Comparison of ENCODE assay signal across 16 cellular contexts in the genomic region with DNA sequence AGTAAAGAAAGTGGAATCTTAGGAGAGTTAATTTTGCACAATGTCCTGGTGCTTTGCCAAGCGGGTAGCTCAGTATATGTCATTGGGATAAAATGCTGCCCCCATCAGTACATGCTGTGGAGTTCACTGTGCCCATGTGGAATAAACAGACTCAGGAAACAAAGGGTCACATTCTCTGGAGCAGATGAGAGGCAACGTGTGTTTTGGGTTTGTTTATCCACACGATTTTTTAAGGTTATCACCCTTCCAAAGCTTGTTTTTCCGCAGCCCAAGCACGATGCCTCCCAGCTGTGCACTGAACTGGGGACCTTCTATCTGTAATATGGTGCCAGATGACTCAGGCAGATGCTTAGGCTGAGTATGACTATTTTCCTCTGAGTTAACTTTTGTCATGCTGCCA. TPM values are rescaled to one million over a fixed set of nuclear protein-coding genes. Genes with fewer than 3 reads are reported as not detected.
DNase-seq lines count a peak whose midpoint lies in the region; ATAC-seq and TF ChIP-seq lines count a peak whose summit lies in the region.
"Had no signal": no experiment of that assay in that cellular context is flagged by ENCODE, and none has a peak within 500 bp of the region (broad histone marks: within the 10 kb centered on the region; RNA-seq: fewer than 3 reads in every experiment).

No MANE protein-coding gene starts in this region.

- no peak for TF ChIP-seq EP300 in SK-N-SH (IDR thresholded peaks at IDR 0.05; ENCODE audit: borderline replicate concordance in 1 of 2, low read depth in 1 of 2, low read length in 1 of 2)

- no peak overlapping the region for H3K27ac Mint-ChIP-seq in GM23338
- H3K27ac Mint-ChIP-seq: activated naive CD4-positive, alpha-beta T cell treated with anti-CD3 and anti-CD28 coated beads, Interleukin-2, amount 50 U/mL, for 24 hours had no signal

- no peak overlapping the region for H3K18ac ChIP-seq in mesendoderm (ENCODE audit: low read length)

- POLR2A ChIA-PET in SK-N-SH (lab: Yijun Ruan, JAX): no interaction called here

- no peak overlapping the region for H3K23ac ChIP-seq in mesendoderm (ENCODE audit: low read length)

- CTCF ChIA-PET in SK-N-SH (lab: Yijun Ruan, JAX): no interaction called here

- no peaks in the 10 kb centered on the region for H3K79me1 ChIP-seq in mesendoderm (ENCODE audit: low read length)

- H3K36me3 Mint-ChIP-seq in GM23338 (ENCODE audit: low read depth): no peaks in the 10 kb centered on the region
- H3K36me3 Mint-ChIP-seq: activated naive CD4-positive, alpha-beta T cell treated with anti-CD3 and anti-CD28 coated beads, Interleukin-2, amount 50 U/mL, for 24 hours had no signal

- H3K27me3 Mint-ChIP-seq in GM23338 (ENCODE audit: insufficient read depth, low read depth, poor library complexity): no peaks in the 10 kb centered on the region

- H3K4me3 Mint-ChIP-seq in GM23338: no peak overlapping the region
- H3K4me3 Mint-ChIP-seq: activated naive CD4-positive, alpha-beta T cell treated with anti-CD3 and anti-CD28 coated beads, Interleukin-2, amount 50 U/mL, for 24 hours had no signal

- H3K4me2 ChIP-seq in GM23338 (no peak overlapping the region), mesendoderm (ENCODE audit: low read length) (no peak overlapping the region), SK-N-SH (no peak overlapping the region)

- H4K5ac ChIP-seq in mesendoderm (ENCODE audit: low read length): no peak overlapping the region

- 0 out of 2 replicates have a peak, but pooled peaks cover 6% of the 10 kb centered on the region for H3K9me2 ChIP-seq in GM23338 (ENCODE audit: insufficient read depth)
- H3K9me2 ChIP-seq in SK-N-SH: no peaks in the 10 kb centered on the region

- ATAC-seq in GM23338 (peak; percentile 54), HG02981 (IDR thresholded peaks at IDR 0.05; ENCODE audit: unreplicated experiment) (no peak)

- no peak for TF ChIP-seq RAD21 in SK-N-SH (IDR thresholded peaks at IDR 0.05; ENCODE audit: low read length)

- no peaks in the 10 kb centered on the region for H4K20me1 ChIP-seq in GM23338 (replicated peaks; ENCODE audit: insufficient read depth)
- H4K20me1 ChIP-seq in SK-N-SH (ENCODE audit: insufficient read depth): no peaks in the 10 kb centered on the region

- no peak overlapping the region for H3K56ac ChIP-seq in mesendoderm (ENCODE audit: low read length)

- H3K9me3 ChIP-seq in SK-N-SH: no peaks in the 10 kb centered on the region
- H3K9me3 ChIP-seq: lower lobe of right lung, spleen had no signal

- H2BK120ac ChIP-seq in mesendoderm (ENCODE audit: low read depth, low read length): no peak overlapping the region

- H2BK15ac ChIP-seq in mesendoderm (replicated peaks; ENCODE audit: low read depth): no peak overlapping the region

- no peak overlapping the region for H3K9ac ChIP-seq in mesendoderm (ENCODE audit: low read length)
- no peak overlapping the region for H3K9ac ChIP-seq in SK-N-SH

- H3F3A ChIP-seq in GM23338 (replicated peaks; ENCODE audit: low read depth) (no peaks in the 10 kb centered on the region), SK-N-SH (replicated peaks; ENCODE audit: insufficient read depth) (no peaks in the 10 kb centered on the region)

- no peak overlapping the region for H4K8ac ChIP-seq in mesendoderm (ENCODE audit: low read depth, low read length)

- H2AFZ ChIP-seq in GM23338 (peak overlapping the region; percentile 33; the same call in 1 of the 2 replicates), SK-N-SH (ENCODE audit: low read depth) (no peak overlapping the region)

- H3K27me3 ChIP-seq in GM23338 (ENCODE audit: insufficient read depth): no peaks in the 10 kb centered on the region
- H3K27me3 ChIP-seq in mesendoderm (ENCODE audit: insufficient read depth, low read length, poor library complexity): no peaks in the 10 kb centered on the region
- peaks cover 6% of the 10 kb centered on the region; the same call in 1 of the 2 replicates for H3K27me3 ChIP-seq in SK-N-SH (ENCODE audit: insufficient read depth)

- DNase-seq in A172 (ENCODE audit: low spot score): peak; percentile 22
- peak; percentile 15 for DNase-seq in GM23338 (ENCODE audit: low spot score)
- DNase-seq in choroid plexus epithelial cell (ENCODE audit: low read depth): peak; percentile 24
- DNase-seq in mesendoderm: peak; percentile 21
- no peak for DNase-seq in DMS79 treated with DMSO at 0.1 percent for 48 hours (lab: John Stamatoyannopoulos, UW)
- DNase-seq in SK-N-SH: no peak
- DNase-seq in activated CD4-positive, alpha-beta T cell treated with anti-CD3 and anti-CD28 coated beads, Interleukin-2, amount 50 U/mL, for 1 hour: no peak
- DNase-seq: activated CD4-positive, CD25-positive, alpha-beta regulatory T cell; caudate nucleus; lower lobe of right lung; NCI-H1417; spleen had no signal

- no peak overlapping the region for H2BK5ac ChIP-seq in mesendoderm (ENCODE audit: low read length)

- H3K36me3 ChIP-seq in GM23338 (ENCODE audit: insufficient read depth) (no peaks in the 10 kb centered on the region), mesendoderm (ENCODE audit: control insufficient read depth, insufficient read depth, low read length) (no peaks in the 10 kb centered on the region), SK-N-SH (replicated peaks in 1 of 2; ENCODE audit: control insufficient read depth in 1 of 2, insufficient read depth in 2 of 2, low read length in 1 of 2) (no peaks in the 10 kb centered on the region)
- H3K36me3 ChIP-seq: lower lobe of right lung, spleen had no signal

- no peaks in the 10 kb centered on the region; the same call in 2 of the 3 replicates for H3K9me3 Mint-ChIP-seq in GM23338
- H3K9me3 Mint-ChIP-seq: activated naive CD4-positive, alpha-beta T cell treated with anti-CD3 and anti-CD28 coated beads, Interleukin-2, amount 50 U/mL, for 24 hours had no signal

- H3K4ac ChIP-seq in mesendoderm (ENCODE audit: low read depth, low read length): no peak overlapping the region

- no peaks in the 10 kb centered on the region for H3K4me1 Mint-ChIP-seq in GM23338
- H3K4me1 Mint-ChIP-seq: activated naive CD4-positive, alpha-beta T cell treated with anti-CD3 and anti-CD28 coated beads, Interleukin-2, amount 50 U/mL, for 24 hours had no signal

- H3K79me2 ChIP-seq in GM23338 (replicated peaks; ENCODE audit: insufficient read depth): no peaks in the 10 kb centered on the region
- no peaks in the 10 kb centered on the region for H3K79me2 ChIP-seq in mesendoderm (ENCODE audit: control insufficient read depth, insufficient read depth, low read length)
- H3K79me2 ChIP-seq in SK-N-SH (ENCODE audit: insufficient read depth): no peaks in the 10 kb centered on the region

- peak; percentile 17 to 26; a peak in 2 of 4 replicates for TF ChIP-seq CTCF in GM23338 (conservative IDR thresholded peaks at IDR 0.05; ENCODE audit: low read depth in 2 of 2)
- TF ChIP-seq CTCF in choroid plexus epithelial cell (conservative IDR thresholded peaks at IDR 0.05; ENCODE audit: low read depth, low read length): no peak
- no peak; the same call in 1 of the 2 replicates for TF ChIP-seq CTCF in SK-N-SH (IDR thresholded peaks at IDR 0.05)

- H3K4me1 ChIP-seq in GM23338 (ENCODE audit: insufficient read depth) (no peaks in the 10 kb centered on the region), mesendoderm (ENCODE audit: control insufficient read depth, low read depth, low read length) (no peaks in the 10 kb centered on the region), SK-N-SH (ENCODE audit: control insufficient read depth in 1 of 2, insufficient read depth in 2 of 2, low read depth in 1 of 2, low read length in 1 of 2) (no peaks in the 10 kb centered on the region)
- H3K4me1 ChIP-seq: lower lobe of right lung, spleen had no signal

- no peak overlapping the region for H2AK5ac ChIP-seq in mesendoderm (ENCODE audit: low read length)

- WGBS in mesendoderm (ENCODE audit: extremely low coverage, insufficient coverage, low lambda C conversion rate): no CpG with 5 or more reads among the region's 5 CpGs
- 4% methylated on average over 5 of the region's 5 CpGs for WGBS in SK-N-SH (ENCODE audit: low lambda C conversion rate)

- H3K4me3 ChIP-seq in GM23338 (no peak overlapping the region), choroid plexus epithelial cell (ENCODE audit: low read depth, low read length) (no peak overlapping the region), mesendoderm (ENCODE audit: low read length) (no peak overlapping the region), SK-N-SH (ENCODE audit: low read depth in 2 of 2, low read length in 1 of 2) (no peak overlapping the region)
- H3K4me3 ChIP-seq: lower lobe of right lung, spleen had no signal

- no peak overlapping the region for H3K27ac ChIP-seq in GM23338 (ENCODE audit: low read depth)
- H3K27ac ChIP-seq in mesendoderm (ENCODE audit: low read depth, low read length): no peak overlapping the region
- no peak overlapping the region for H3K27ac ChIP-seq in SK-N-SH (ENCODE audit: low read depth in 2 of 2, low read length in 1 of 2)
- H3K27ac ChIP-seq: lower lobe of right lung, spleen had no signal

RNA-seq across cellular contexts. Expression of a gene that starts 6.4 kb away (rescaled TPM):
- not detected in 2 replicates for total RNA-seq in A172 (2014; rRNA removed; shearing (Covaris generic))
- not detected in 2 replicates for total RNA-seq in GM23338 (2014; rRNA removed; shearing (Covaris generic))
- polyA plus RNA-seq in GM23338 (2016; fragmentation: Nextera tagmentation; extraction: Ambion mirVana) (not detected in 2 replicates), SK-N-SH (2012; rRNA removed) (not detected in 2 replicates)
- not detected for polyA plus RNA-seq in mesendoderm (2013, experiment 1 of 2)
- not detected for polyA plus RNA-seq in mesendoderm (2013, experiment 2 of 2)
- not detected in 2 replicates for polyA plus RNA-seq in SK-N-SH (2012; cell fraction: cytosol; rRNA removed)
- not detected in 2 replicates for polyA plus RNA-seq in SK-N-SH (2012; cell fraction: nucleus; rRNA removed)
- total RNA-seq: lower lobe of right lung, NCI-H460, OCI-LY7, spleen had no signal
- polyA plus RNA-seq: spleen had no signal

RNA-seq across cellular contexts. Expression of a gene that starts 9.9 kb away (rescaled TPM):
- not detected in 2 replicates for total RNA-seq in A172 (2014; rRNA removed; shearing (Covaris generic))
- not detected in 2 replicates for total RNA-seq in GM23338 (2014; rRNA removed; shearing (Covaris generic))
- not detected in 2 replicates for polyA plus RNA-seq in GM23338 (2016; fragmentation: Nextera tagmentation; extraction: Ambion mirVana)
- polyA plus RNA-seq in mesendoderm (2013, experiment 1 of 2): not detected
- not detected for polyA plus RNA-seq in mesendoderm (2013, experiment 2 of 2)
- not detected in 2 replicates for polyA plus RNA-seq in SK-N-SH (2012; rRNA removed)
- polyA plus RNA-seq in SK-N-SH (2012; cell fraction: cytosol; rRNA removed): not detected in 2 replicates
- not detected in 2 replicates for polyA plus RNA-seq in SK-N-SH (2012; cell fraction: nucleus; rRNA removed)
- total RNA-seq: lower lobe of right lung, NCI-H460, OCI-LY7, spleen had no signal
- polyA plus RNA-seq: spleen had no signal

RNA-seq across cellular contexts. Expression of a gene that starts 26.9 kb away (rescaled TPM):
- not detected in 2 replicates for total RNA-seq in A172 (2014; rRNA removed; shearing (Covaris generic))
- 0.03 TPM in 1 of 2 replicates, not detected in the other for total RNA-seq in GM23338 (2014; rRNA removed; shearing (Covaris generic))
- polyA plus RNA-seq in GM23338 (2016; fragmentation: Nextera tagmentation; extraction: Ambion mirVana) (0.21 TPM in 1 of 2 replicates, not detected in the other), SK-N-SH (2012; rRNA removed) (not detected in 2 replicates)
- 0.01 TPM for polyA plus RNA-seq in mesendoderm (2013, experiment 1 of 2)
- 0.01 TPM for polyA plus RNA-seq in mesendoderm (2013, experiment 2 of 2)
- polyA plus RNA-seq in SK-N-SH (2012; cell fraction: cytosol; rRNA removed): not detected in 2 replicates
- polyA plus RNA-seq in SK-N-SH (2012; cell fraction: nucleus; rRNA removed): not detected in 2 replicates
- total RNA-seq: lower lobe of right lung, NCI-H460, OCI-LY7, spleen had no signal
- polyA plus RNA-seq: spleen had no signal

RNA-seq across cellular contexts. Expression of a gene that starts 37.0 kb away (rescaled TPM):
- not detected in 2 replicates for total RNA-seq in A172 (2014; rRNA removed; shearing (Covaris generic))
- total RNA-seq in GM23338 (2014; rRNA removed; shearing (Covaris generic)): not detected in 2 replicates
- polyA plus RNA-seq in GM23338 (2016; fragmentation: Nextera tagmentation; extraction: Ambion mirVana) (not detected in 2 replicates), SK-N-SH (2012; rRNA removed) (not detected in 2 replicates)
- polyA plus RNA-seq in mesendoderm (2013, experiment 1 of 2): not detected
- polyA plus RNA-seq in mesendoderm (2013, experiment 2 of 2): not detected
- polyA plus RNA-seq in SK-N-SH (2012; cell fraction: cytosol; rRNA removed): not detected in 2 replicates
- not detected in 2 replicates for polyA plus RNA-seq in SK-N-SH (2012; cell fraction: nucleus; rRNA removed)
- total RNA-seq: lower lobe of right lung, NCI-H460, OCI-LY7, spleen had no signal
- polyA plus RNA-seq: spleen had no signal

RNA-seq across cellular contexts. Expression of a gene that starts 40.2 kb away (rescaled TPM):
- not detected in 2 replicates for total RNA-seq in A172 (2014; rRNA removed; shearing (Covaris generic))
- not detected in 2 replicates for total RNA-seq in GM23338 (2014; rRNA removed; shearing (Covaris generic))
- polyA plus RNA-seq in GM23338 (2016; fragmentation: Nextera tagmentation; extraction: Ambion mirVana): not detected in 2 replicates
- not detected for polyA plus RNA-seq in mesendoderm (2013, experiment 1 of 2)
- not detected for polyA plus RNA-seq in mesendoderm (2013, experiment 2 of 2)
- not detected in 2 replicates for polyA plus RNA-seq in SK-N-SH (2012; rRNA removed)
- polyA plus RNA-seq in SK-N-SH (2012; cell fraction: cytosol; rRNA removed): not detected in 2 replicates
- polyA plus RNA-seq in SK-N-SH (2012; cell fraction: nucleus; rRNA removed): not detected in 2 replicates
- total RNA-seq: lower lobe of right lung, NCI-H460, OCI-LY7, spleen had no signal
- polyA plus RNA-seq: spleen had no signal

Comparison
In these comparisons a context has a peak if more than half of its experiments do, and no peak if none do; other contexts are left out.
1. DNase-seq: peak in A172 (single experiment), GM23338 (single experiment), choroid plexus epithelial cell (single experiment) and mesendoderm (single experiment); none in DMS79 treated with DMSO at 0.1 percent for 48 hours (single experiment), SK-N-SH (single experiment) and activated CD4-positive, alpha-beta T cell treated with anti-CD3 and anti-CD28 coated beads, Interleukin-2, amount 50 U/mL, for 1 hour (single experiment).
2. CTCF ChIP-seq: peak in GM23338 (2 of 2); none in choroid plexus epithelial cell (single experiment) and SK-N-SH (single experiment).